1 cellular context compared by ENCODE assay signal in the genomic region with DNA sequence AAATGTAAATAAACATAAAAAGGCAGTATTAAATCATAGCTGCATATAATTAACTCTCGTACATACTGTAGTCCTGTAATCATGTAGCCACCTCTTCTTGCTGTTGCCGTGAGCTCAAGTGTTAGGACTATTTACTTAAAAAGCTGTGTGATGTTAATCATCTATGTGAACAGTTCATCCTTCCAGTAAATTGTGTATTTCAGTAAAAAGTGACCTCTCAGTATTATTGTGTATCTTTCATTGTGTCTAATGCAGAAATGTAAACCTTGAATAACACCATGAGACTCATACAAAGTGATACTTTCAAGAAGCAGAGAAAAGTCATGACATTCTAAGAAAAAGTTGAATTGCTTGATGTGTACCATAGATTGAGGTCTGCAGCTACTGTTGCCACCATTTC.
TF ChIP-seq lines count a peak whose summit lies in the region.

No MANE protein-coding gene starts in this region.

TF ChIP-seq in IMR-90, 13 proteins besides CTCF, POLR2A, EP300 and RAD21:
- TF ChIP-seq CEBPB (IDR thresholded peaks at IDR 0.05; ENCODE audit: low read depth, low read length) (no peak), CHD1 (IDR thresholded peaks at IDR 0.05; ENCODE audit: low read depth, low read length) (no peak), MAFK (IDR thresholded peaks at IDR 0.05; ENCODE audit: low read depth, low read length) (no peak), RFX5 (IDR thresholded peaks at IDR 0.05; ENCODE audit: low read depth, low read length) (no peak), MAZ (IDR thresholded peaks at IDR 0.05; ENCODE audit: borderline replicate concordance, low read depth, low read length) (no peak), SMC3 (IDR thresholded peaks at IDR 0.05; ENCODE audit: low read depth, low read length) (no peak), MXI1 (IDR thresholded peaks at IDR 0.05; ENCODE audit: borderline replicate concordance, low read depth, low read length) (no peak), FOS (IDR thresholded peaks at IDR 0.05; ENCODE audit: low read depth, low read length) (no peak), RCOR1 (IDR thresholded peaks at IDR 0.05; ENCODE audit: insufficient replicate concordance, low read length) (no peak), BHLHE40 (IDR thresholded peaks at IDR 0.05; ENCODE audit: low read depth, low read length) (no peak), NFE2L2 (IDR thresholded peaks at IDR 0.05; ENCODE audit: low read depth, low read length) (no peak)
- TF ChIP-seq, protein P1, sequence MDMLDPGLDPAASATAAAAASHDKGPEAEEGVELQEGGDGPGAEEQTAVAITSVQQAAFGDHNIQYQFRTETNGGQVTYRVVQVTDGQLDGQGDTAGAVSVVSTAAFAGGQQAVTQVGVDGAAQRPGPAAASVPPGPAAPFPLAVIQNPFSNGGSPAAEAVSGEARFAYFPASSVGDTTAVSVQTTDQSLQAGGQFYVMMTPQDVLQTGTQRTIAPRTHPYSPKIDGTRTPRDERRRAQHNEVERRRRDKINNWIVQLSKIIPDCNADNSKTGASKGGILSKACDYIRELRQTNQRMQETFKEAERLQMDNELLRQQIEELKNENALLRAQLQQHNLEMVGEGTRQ (IDR thresholded peaks at IDR 0.05; ENCODE audit: low read depth, low read length): no peak
- TF ChIP-seq, protein P2, sequence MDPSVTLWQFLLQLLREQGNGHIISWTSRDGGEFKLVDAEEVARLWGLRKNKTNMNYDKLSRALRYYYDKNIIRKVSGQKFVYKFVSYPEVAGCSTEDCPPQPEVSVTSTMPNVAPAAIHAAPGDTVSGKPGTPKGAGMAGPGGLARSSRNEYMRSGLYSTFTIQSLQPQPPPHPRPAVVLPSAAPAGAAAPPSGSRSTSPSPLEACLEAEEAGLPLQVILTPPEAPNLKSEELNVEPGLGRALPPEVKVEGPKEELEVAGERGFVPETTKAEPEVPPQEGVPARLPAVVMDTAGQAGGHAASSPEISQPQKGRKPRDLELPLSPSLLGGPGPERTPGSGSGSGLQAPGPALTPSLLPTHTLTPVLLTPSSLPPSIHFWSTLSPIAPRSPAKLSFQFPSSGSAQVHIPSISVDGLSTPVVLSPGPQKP (IDR thresholded peaks at IDR 0.05; ENCODE audit: borderline replicate concordance, low read depth, low read length): no peak
